ENCODE assay signal across 25 cellular contexts in the genomic region with DNA sequence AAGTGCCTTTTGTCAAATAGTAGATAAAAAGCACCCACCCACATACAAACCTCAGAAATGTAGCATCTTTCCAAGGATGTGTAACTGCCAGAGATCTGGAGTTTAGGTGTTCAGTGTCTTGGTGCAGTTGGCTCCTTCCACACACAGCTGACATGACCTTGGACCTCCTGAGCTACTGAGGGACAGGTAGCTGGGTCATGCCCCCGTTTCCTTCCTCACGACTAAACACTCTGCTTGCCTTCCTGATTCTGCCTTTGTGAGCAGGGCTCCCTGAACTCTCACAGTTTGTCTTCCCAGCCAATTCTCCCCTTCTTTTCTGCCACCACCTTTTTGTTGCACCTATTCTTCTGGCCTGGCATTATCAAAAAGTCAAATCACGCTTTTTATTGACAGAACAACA. TPM values are rescaled to one million over a fixed set of nuclear protein-coding genes. Genes with fewer than 3 reads are reported as not detected.
DNase-seq lines count a peak whose midpoint lies in the region; ATAC-seq, FAIRE-seq and TF ChIP-seq lines count a peak whose summit lies in the region.
"Had no signal": no experiment of that assay in that cellular context is flagged by ENCODE, and none has a peak within 500 bp of the region (broad histone marks: within the 10 kb centered on the region; RNA-seq: fewer than 3 reads in every experiment).

No MANE protein-coding gene starts in this region.

- H3K9me3 ChIP-seq in endothelial cell of umbilical vein (replicated peaks; ENCODE audit: control insufficient read depth, insufficient read depth, low read length), result no peaks in the 10 kb centered on the region
- H3K9me3 ChIP-seq: esophagus squamous epithelium, uterus had no signal

- H3K4me3 Mint-ChIP-seq in activated naive CD4-positive, alpha-beta T cell treated with anti-CD3 and anti-CD28 coated beads, Interleukin-2, amount 50 U/mL, for 24 hours, result no peak overlapping the region
- no peak overlapping the region for H3K4me3 Mint-ChIP-seq in activated naive CD4-positive, alpha-beta T cell treated with anti-CD3 and anti-CD28 coated beads for 36 hours
- H3K4me3 Mint-ChIP-seq in stimulated activated naive CD8-positive, alpha-beta T cell treated with anti-CD3 and anti-CD28 coated beads, Interleukin-15, amount 100 ng/mL, for 72 hours, result no peak overlapping the region
- H3K4me3 Mint-ChIP-seq in activated T-helper 1 cell treated with anti-CD3 and anti-CD28 coated beads, Interleukin-12 subunit alpha, Interleukin-12 subunit beta, Interleukin-2, Interleukin-4 antibody, amounts not matched to agents 30 ng/mL and 10 ng/mL and 1 ng/mL, durations not matched to agents 14 hours and 24 hours and 36 hours, result no peak overlapping the region
- H3K4me3 Mint-ChIP-seq: activated CD4-positive, alpha-beta memory T cell treated with anti-CD3 and anti-CD28 coated beads for 36 hours; nephron progenitor cell had no signal

- POLR2A ChIA-PET in endothelial cell of umbilical vein (lab: Charles Lee), result no interaction called here

- no peak overlapping the region for H3K4me2 ChIP-seq in endothelial cell of umbilical vein (ENCODE audit: insufficient read depth, low read length)

- no peak overlapping the region for H3K27ac ChIP-seq in endothelial cell of umbilical vein (ENCODE audit: insufficient read depth, low read depth, low read length)
- H3K27ac ChIP-seq: cardiac muscle cell, dorsolateral prefrontal cortex, uterus had no signal

- no peak overlapping the region for H2AFZ ChIP-seq in endothelial cell of umbilical vein (ENCODE audit: low read depth, low read length)

- TF ChIP-seq POLR2A in endothelial cell of umbilical vein (IDR thresholded peaks at IDR 0.05; ENCODE audit: low read depth, low read length), result no peak

- H3K4me3 ChIP-seq in endothelial cell of umbilical vein (replicated peaks in 1 of 3; ENCODE audit: insufficient read depth in 1 of 3, low read depth in 1 of 3, low read length in 3 of 3), result no peak overlapping the region
- H3K4me3 ChIP-seq: cardiac muscle cell, dorsolateral prefrontal cortex, esophagus squamous epithelium, uterus had no signal

- no peaks in the 10 kb centered on the region for H3K27me3 ChIP-seq in endothelial cell of umbilical vein (ENCODE audit: control insufficient read depth in 2 of 2, insufficient read depth in 2 of 2, low read length in 2 of 2)
- H3K27me3 ChIP-seq: cardiac muscle cell, dorsolateral prefrontal cortex, esophagus squamous epithelium, uterus had no signal

- H3K9me1 ChIP-seq in endothelial cell of umbilical vein (replicated peaks; ENCODE audit: control insufficient read depth, extremely low read depth, insufficient read depth, low read length), result no peaks in the 10 kb centered on the region

- no peak overlapping the region for H3K9ac ChIP-seq in endothelial cell of umbilical vein (replicated peaks; ENCODE audit: extremely low read depth, insufficient read depth, low read length)

- H3K79me2 ChIP-seq in endothelial cell of umbilical vein (ENCODE audit: control insufficient read depth, insufficient read depth, low read length), result peaks cover 48% of the 10 kb centered on the region

- H3K9me3 Mint-ChIP-seq in activated naive CD4-positive, alpha-beta T cell treated with anti-CD3 and anti-CD28 coated beads, Interleukin-2, amount 50 U/mL, for 24 hours, result no peaks in the 10 kb centered on the region
- H3K9me3 Mint-ChIP-seq in activated naive CD4-positive, alpha-beta T cell treated with anti-CD3 and anti-CD28 coated beads for 36 hours, result no peaks in the 10 kb centered on the region
- no peaks in the 10 kb centered on the region for H3K9me3 Mint-ChIP-seq in stimulated activated naive CD8-positive, alpha-beta T cell treated with anti-CD3 and anti-CD28 coated beads, Interleukin-15, amount 100 ng/mL, for 72 hours
- no peaks in the 10 kb centered on the region for H3K9me3 Mint-ChIP-seq in activated T-helper 1 cell treated with anti-CD3 and anti-CD28 coated beads, Interleukin-12 subunit alpha, Interleukin-12 subunit beta, Interleukin-2, Interleukin-4 antibody, amounts not matched to agents 30 ng/mL and 10 ng/mL and 1 ng/mL, durations not matched to agents 14 hours and 24 hours and 36 hours
- H3K9me3 Mint-ChIP-seq: activated CD4-positive, alpha-beta memory T cell treated with anti-CD3 and anti-CD28 coated beads for 36 hours; nephron progenitor cell; T-cell had no signal

- no peak for ATAC-seq in stimulated activated naive CD8-positive, alpha-beta T cell treated with anti-CD3 and anti-CD28 coated beads, Interleukin-15, amount 100 ng/mL, for 72 hours
- ATAC-seq in HG02885 (IDR thresholded peaks at IDR 0.05; ENCODE audit: poor library complexity, unreplicated experiment) (no peak), GM18870 (IDR thresholded peaks at IDR 0.05; ENCODE audit: unreplicated experiment) (no peak)

- CTCF ChIA-PET in activated naive CD4-positive, alpha-beta T cell treated with anti-CD3 and anti-CD28 coated beads for 36 hours (lab: Charles Lee), result no interaction called here
- CTCF ChIA-PET in endothelial cell of umbilical vein (lab: Charles Lee), result no interaction called here

- no peaks in the 10 kb centered on the region for H3K36me3 ChIP-seq in endothelial cell of umbilical vein (ENCODE audit: control insufficient read depth in 2 of 2, extremely low read depth in 1 of 2, insufficient read depth in 2 of 2, low read length in 2 of 2)
- H3K36me3 ChIP-seq: cardiac muscle cell, esophagus squamous epithelium, uterus had no signal

- dilution Hi-C loops in endothelial cell of umbilical vein (cut with MboI; ENCODE audit: extremely low pct_ligation_motif_present, low sequenced_read_pairs), result no loop called here

- H3K4me1 ChIP-seq in endothelial cell of umbilical vein (ENCODE audit: control insufficient read depth, extremely low read depth, insufficient read depth, low read length), result peaks cover 9% of the 10 kb centered on the region

- no peaks in the 10 kb centered on the region for H3K27me3 Mint-ChIP-seq in activated naive CD4-positive, alpha-beta T cell treated with anti-CD3 and anti-CD28 coated beads, Interleukin-2, amount 50 U/mL, for 24 hours
- H3K27me3 Mint-ChIP-seq in activated naive CD4-positive, alpha-beta T cell treated with anti-CD3 and anti-CD28 coated beads for 36 hours (ENCODE audit: low read depth), result no peaks in the 10 kb centered on the region
- H3K27me3 Mint-ChIP-seq in stimulated activated naive CD8-positive, alpha-beta T cell treated with anti-CD3 and anti-CD28 coated beads, Interleukin-15, amount 100 ng/mL, for 72 hours, result no peaks in the 10 kb centered on the region
- H3K27me3 Mint-ChIP-seq in activated T-helper 1 cell treated with anti-CD3 and anti-CD28 coated beads, Interleukin-12 subunit alpha, Interleukin-12 subunit beta, Interleukin-2, Interleukin-4 antibody, amounts not matched to agents 30 ng/mL and 10 ng/mL and 1 ng/mL, durations not matched to agents 14 hours and 24 hours and 36 hours (ENCODE audit: insufficient read depth), result no peaks in the 10 kb centered on the region
- H3K27me3 Mint-ChIP-seq: activated CD4-positive, alpha-beta memory T cell treated with anti-CD3 and anti-CD28 coated beads for 36 hours; progenitor cell of endocrine pancreas; T-cell had no signal

- H3K27ac Mint-ChIP-seq in activated naive CD4-positive, alpha-beta T cell treated with anti-CD3 and anti-CD28 coated beads, Interleukin-2, amount 50 U/mL, for 24 hours, result peak overlapping the region; percentile 63
- no peak overlapping the region for H3K27ac Mint-ChIP-seq in activated naive CD4-positive, alpha-beta T cell treated with anti-CD3 and anti-CD28 coated beads for 36 hours
- peak overlapping the region; percentile 1 to 84 for H3K27ac Mint-ChIP-seq in stimulated activated naive CD8-positive, alpha-beta T cell treated with anti-CD3 and anti-CD28 coated beads, Interleukin-15, amount 100 ng/mL, for 72 hours
- no peak overlapping the region for H3K27ac Mint-ChIP-seq in activated T-helper 1 cell treated with anti-CD3 and anti-CD28 coated beads, Interleukin-12 subunit alpha, Interleukin-12 subunit beta, Interleukin-2, Interleukin-4 antibody, amounts not matched to agents 30 ng/mL and 10 ng/mL and 1 ng/mL, durations not matched to agents 14 hours and 24 hours and 36 hours
- H3K27ac Mint-ChIP-seq: activated CD4-positive, alpha-beta memory T cell treated with anti-CD3 and anti-CD28 coated beads for 36 hours; nephron progenitor cell; progenitor cell of endocrine pancreas had no signal

- no peak for TF ChIP-seq CTCF in endothelial cell of umbilical vein (IDR thresholded peaks at IDR 0.05; ENCODE audit: extremely low read depth in 1 of 2, insufficient read depth in 1 of 2, low read depth in 1 of 2, low read length in 2 of 2)

- no TSS peak for BruUV-seq in endothelial cell of umbilical vein (replicated peaks; lab: Mats Ljungman, UMichigan)

- FAIRE-seq in endothelial cell of umbilical vein (lab: Jason Lieb, UNC), result peak; percentile 26

- H3K36me3 Mint-ChIP-seq in activated naive CD4-positive, alpha-beta T cell treated with anti-CD3 and anti-CD28 coated beads, Interleukin-2, amount 50 U/mL, for 24 hours, result no peaks in the 10 kb centered on the region
- no peaks in the 10 kb centered on the region for H3K36me3 Mint-ChIP-seq in activated naive CD4-positive, alpha-beta T cell treated with anti-CD3 and anti-CD28 coated beads for 36 hours (ENCODE audit: low read depth)
- peaks cover 2% of the 10 kb centered on the region for H3K36me3 Mint-ChIP-seq in activated T-helper 1 cell treated with anti-CD3 and anti-CD28 coated beads, Interleukin-12 subunit alpha, Interleukin-12 subunit beta, Interleukin-2, Interleukin-4 antibody, amounts not matched to agents 30 ng/mL and 10 ng/mL and 1 ng/mL, durations not matched to agents 14 hours and 24 hours and 36 hours (ENCODE audit: low read depth)
- H3K36me3 Mint-ChIP-seq: activated CD4-positive, alpha-beta memory T cell treated with anti-CD3 and anti-CD28 coated beads for 36 hours; T-cell had no signal

- H3K4me1 Mint-ChIP-seq in activated naive CD4-positive, alpha-beta T cell treated with anti-CD3 and anti-CD28 coated beads, Interleukin-2, amount 50 U/mL, for 24 hours, result peaks cover 52% of the 10 kb centered on the region
- H3K4me1 Mint-ChIP-seq in activated naive CD4-positive, alpha-beta T cell treated with anti-CD3 and anti-CD28 coated beads for 36 hours (ENCODE audit: low read depth), result peaks cover 60% of the 10 kb centered on the region
- peaks cover 51% of the 10 kb centered on the region for H3K4me1 Mint-ChIP-seq in stimulated activated naive CD8-positive, alpha-beta T cell treated with anti-CD3 and anti-CD28 coated beads, Interleukin-15, amount 100 ng/mL, for 72 hours
- H3K4me1 Mint-ChIP-seq in activated T-helper 1 cell treated with anti-CD3 and anti-CD28 coated beads, Interleukin-12 subunit alpha, Interleukin-12 subunit beta, Interleukin-2, Interleukin-4 antibody, amounts not matched to agents 30 ng/mL and 10 ng/mL and 1 ng/mL, durations not matched to agents 14 hours and 24 hours and 36 hours (ENCODE audit: low read depth), result peaks cover 28% of the 10 kb centered on the region

- no peak for DNase-seq in activated naive CD4-positive, alpha-beta T cell treated with anti-CD3 and anti-CD28 coated beads for 36 hours
- peak; percentile 12 for DNase-seq in UCSD-AML1 (lab: John Stamatoyannopoulos, UW; ENCODE audit: unreplicated experiment)
- no peak for DNase-seq in endothelial cell of umbilical vein (ENCODE audit: low read depth, low spot score)
- DNase-seq in stimulated activated naive CD8-positive, alpha-beta T cell treated with anti-CD3 and anti-CD28 coated beads, Interleukin-15, amount 100 ng/mL, for 72 hours, result no peak
- DNase-seq in activated T-helper 1 cell treated with anti-CD3 and anti-CD28 coated beads, Interleukin-12 subunit alpha, Interleukin-12 subunit beta, Interleukin-2, Interleukin-4 antibody, amounts not matched to agents 30 ng/mL and 10 ng/mL and 1 ng/mL, durations not matched to agents 14 hours and 24 hours and 36 hours (ENCODE audit: low spot score), result no peak
- DNase-seq: activated CD4-positive, alpha-beta memory T cell treated with anti-CD3 and anti-CD28 coated beads for 36 hours; C1 segment of cervical spinal cord; DMS 273 treated with DMSO at 0.1 percent for 48 hours; dorsolateral prefrontal cortex; esophagus squamous epithelium; KG1; NCI-H1092 treated with DMSO at 0.1 percent for 48 hours; NCI-H2107; NCI-H524; nephron progenitor cell; SHP77 treated with DMSO at 0.1 percent for 48 hours; stimulated activated CD4-positive, alpha-beta T cell treated with anti-CD3 and anti-CD28 coated beads, Interleukin-4, amount 100 ng/mL, for 1 hour; substantia nigra; T-cell; uterus had no signal

- intact Hi-C loops in activated naive CD4-positive, alpha-beta T cell treated with anti-CD3 and anti-CD28 coated beads for 36 hours (cut with micrococcal nuclease), result no loop called here
- intact Hi-C loops in endothelial cell of umbilical vein (cut with micrococcal nuclease), result no loop called here
- intact Hi-C loops in activated T-helper 1 cell treated with anti-CD3 and anti-CD28 coated beads, Interleukin-12 subunit alpha, Interleukin-12 subunit beta, Interleukin-2, Interleukin-4 antibody, amounts not matched to agents 30 ng/mL and 10 ng/mL and 1 ng/mL, durations not matched to agents 14 hours and 24 hours and 36 hours (cut with micrococcal nuclease), result no loop called here

- H4K20me1 ChIP-seq in endothelial cell of umbilical vein (replicated peaks; ENCODE audit: control insufficient read depth, extremely low read depth, insufficient read depth, low read length), result no peaks in the 10 kb centered on the region

RNA-seq across cellular contexts. Expression of gene RUFY3, which starts 10.2 kb away (rescaled TPM):
- total RNA-seq in activated naive CD4-positive, alpha-beta T cell treated with anti-CD3 and anti-CD28 coated beads for 36 hours, result 10 to 100 TPM; 14.9 to 18.0 TPM
- total RNA-seq in endothelial cell of umbilical vein, result 42.4 and 52.8 TPM in 2 replicates
- 8.5 and 10.0 TPM in 2 replicates for polyA plus RNA-seq in endothelial cell of umbilical vein
- polyA plus RNA-seq in endothelial cell of umbilical vein (2011; cell fraction: cytosol; rRNA removed), result 9.2 and 9.3 TPM in 2 replicates
- 70.9 and 78.9 TPM in 2 replicates for polyA plus RNA-seq in endothelial cell of umbilical vein (2011; cell fraction: nucleus; rRNA removed)
- 17.6 and 20.0 TPM in 2 replicates for polyA plus RNA-seq in endothelial cell of umbilical vein (2012)
- 20.2 and 25.3 TPM in 2 replicates for polyA minus RNA-seq in endothelial cell of umbilical vein
- polyA minus RNA-seq in endothelial cell of umbilical vein (2011; cell fraction: cytosol; rRNA and poly(A)+ RNA removed), result 4.5 TPM
- polyA minus RNA-seq in endothelial cell of umbilical vein (2011; cell fraction: nucleus; rRNA and poly(A)+ RNA removed), result 54.9 and 71.0 TPM in 2 replicates
- 12.5 and 13.4 TPM in 2 replicates for total RNA-seq in activated T-helper 1 cell treated with anti-CD3 and anti-CD28 coated beads, Interleukin-12 subunit alpha, Interleukin-12 subunit beta, Interleukin-2, Interleukin-4 antibody, amounts not matched to agents 30 ng/mL and 10 ng/mL and 1 ng/mL, durations not matched to agents 14 hours and 24 hours and 36 hours

RNA-seq across cellular contexts. Expression of gene UTP3, which starts 23.3 kb away (rescaled TPM):
- 10 to 100 TPM; 18.7 to 20.0 TPM for total RNA-seq in activated naive CD4-positive, alpha-beta T cell treated with anti-CD3 and anti-CD28 coated beads for 36 hours
- 32.8 and 34.7 TPM in 2 replicates for total RNA-seq in endothelial cell of umbilical vein
- 6.2 and 8.7 TPM in 2 replicates for polyA plus RNA-seq in endothelial cell of umbilical vein
- 20.2 and 21.0 TPM in 2 replicates for polyA plus RNA-seq in endothelial cell of umbilical vein (2011; cell fraction: cytosol; rRNA removed)
- polyA plus RNA-seq in endothelial cell of umbilical vein (2011; cell fraction: nucleus; rRNA removed), result 9.2 and 12.2 TPM in 2 replicates
- 26.3 and 38.0 TPM in 2 replicates for polyA plus RNA-seq in endothelial cell of umbilical vein (2012)
- 6.0 and 7.3 TPM in 2 replicates for polyA minus RNA-seq in endothelial cell of umbilical vein
- polyA minus RNA-seq in endothelial cell of umbilical vein (2011; cell fraction: cytosol; rRNA and poly(A)+ RNA removed), result 3.7 TPM
- 4.6 and 4.8 TPM in 2 replicates for polyA minus RNA-seq in endothelial cell of umbilical vein (2011; cell fraction: nucleus; rRNA and poly(A)+ RNA removed)
- 51.5 and 52.8 TPM in 2 replicates for total RNA-seq in activated T-helper 1 cell treated with anti-CD3 and anti-CD28 coated beads, Interleukin-12 subunit alpha, Interleukin-12 subunit beta, Interleukin-2, Interleukin-4 antibody, amounts not matched to agents 30 ng/mL and 10 ng/mL and 1 ng/mL, durations not matched to agents 14 hours and 24 hours and 36 hours

RNA-seq across cellular contexts. Expression of gene JCHAIN, which starts 45.3 kb away (rescaled TPM):
- total RNA-seq in activated naive CD4-positive, alpha-beta T cell treated with anti-CD3 and anti-CD28 coated beads for 36 hours, result not detected
- not detected in 2 replicates for total RNA-seq in endothelial cell of umbilical vein
- polyA plus RNA-seq in endothelial cell of umbilical vein, result not detected in 2 replicates
- polyA plus RNA-seq in endothelial cell of umbilical vein (2011; cell fraction: cytosol; rRNA removed), result not detected in 2 replicates
- not detected in 2 replicates for polyA plus RNA-seq in endothelial cell of umbilical vein (2011; cell fraction: nucleus; rRNA removed)
- polyA plus RNA-seq in endothelial cell of umbilical vein (2012), result not detected in 2 replicates
- not detected in 2 replicates for polyA minus RNA-seq in endothelial cell of umbilical vein
- polyA minus RNA-seq in endothelial cell of umbilical vein (2011; cell fraction: cytosol; rRNA and poly(A)+ RNA removed), result not detected
- polyA minus RNA-seq in endothelial cell of umbilical vein (2011; cell fraction: nucleus; rRNA and poly(A)+ RNA removed), result not detected in 2 replicates
- total RNA-seq in activated T-helper 1 cell treated with anti-CD3 and anti-CD28 coated beads, Interleukin-12 subunit alpha, Interleukin-12 subunit beta, Interleukin-2, Interleukin-4 antibody, amounts not matched to agents 30 ng/mL and 10 ng/mL and 1 ng/mL, durations not matched to agents 14 hours and 24 hours and 36 hours, result not detected in 2 replicates
- total RNA-seq: activated CD4-positive, alpha-beta memory T cell treated with anti-CD3 and anti-CD28 coated beads for 36 hours; cardiac muscle cell; progenitor cell of endocrine pancreas had no signal
- polyA plus RNA-seq: cardiac muscle cell had no signal

Comparison
In these comparisons a context has a peak if more than half of its experiments do, and no peak if none do; other contexts are left out.
1. H3K27ac Mint-ChIP-seq: peak in activated naive CD4-positive, alpha-beta T cell treated with anti-CD3 and anti-CD28 coated beads, Interleukin-2, amount 50 U/mL, for 24 hours (single experiment) and stimulated activated naive CD8-positive, alpha-beta T cell treated with anti-CD3 and anti-CD28 coated beads, Interleukin-15, amount 100 ng/mL, for 72 hours (2 of 2); none in activated naive CD4-positive, alpha-beta T cell treated with anti-CD3 and anti-CD28 coated beads for 36 hours (single experiment) and activated T-helper 1 cell treated with anti-CD3 and anti-CD28 coated beads, Interleukin-12 subunit alpha, Interleukin-12 subunit beta, Interleukin-2, Interleukin-4 antibody, amounts not matched to agents 30 ng/mL and 10 ng/mL and 1 ng/mL, durations not matched to agents 14 hours and 24 hours and 36 hours (single experiment).